In genomic region chr9:4574657-4575243, GRCh38 we compare ENCODE assay signal across 14 cellular contexts.
DNase-seq lines count a peak whose midpoint lies in the region; ATAC-seq and TF ChIP-seq lines count a peak whose summit lies in the region.
"Had no signal": no experiment of that assay in that cellular context is flagged by ENCODE, and none has a peak within 500 bp of the region (broad histone marks: within the 10 kb centered on the region; RNA-seq: fewer than 3 reads in every experiment).

No MANE protein-coding gene starts in this region.

- H4K91ac ChIP-seq in neuronal stem cell (ENCODE audit: low read depth, low read length, poor library complexity) = no peak overlapping the region

- WGBS in neuronal stem cell (ENCODE audit: extremely low coverage in 2 of 2, insufficient read length in 2 of 2, insufficient replicate concordance in 1 of 2), 2 donors = no CpG with 5 or more reads among the region's 7 CpGs

- H3K36me3 ChIP-seq in neuronal stem cell (replicated peaks in 1 of 2; ENCODE audit: control insufficient read depth in 2 of 2, insufficient read depth in 2 of 2, low read length in 2 of 2) = no peaks in the 10 kb centered on the region
- H3K36me3 ChIP-seq: cardiac muscle cell, left lung, neutrophil had no signal

- no peaks in the 10 kb centered on the region for H3K27me3 ChIP-seq in neuronal stem cell (ENCODE audit: control insufficient read depth in 3 of 3, insufficient read depth in 3 of 3, low read depth in 1 of 3, low read length in 3 of 3)
- H3K27me3 ChIP-seq: cardiac muscle cell, left lung had no signal

- peak; percentile 35 to 51 for DNase-seq in activated T-cell treated with anti-CD3 and anti-CD28 coated beads, Interleukin-2, amount 50 U/mL, for 48 hours
- DNase-seq in activated T-cell treated with anti-CD3 and anti-CD28 coated beads, Interleukin-2, amount 50 U/mL, for 1 hour = no peak
- DNase-seq in neuronal stem cell (ENCODE audit: low spot score) (no peak), omental fat pad (ENCODE audit: low spot score) (no peak)
- DNase-seq: activated effector memory CD4-positive, alpha-beta T cell treated with anti-CD3 and anti-CD28 coated beads, Interleukin-2, amount 50 U/mL, for 16 hours; left lung; NCI-H1436 treated with DMSO at 0.1 percent for 48 hours had no signal

- H2BK5ac ChIP-seq in neuronal stem cell (ENCODE audit: low read length) = no peak overlapping the region

- H3K4me2 ChIP-seq in neuronal stem cell (ENCODE audit: insufficient read depth, low read length, poor library complexity, severe bottlenecking) = no peak overlapping the region

- no peaks in the 10 kb centered on the region for H3K79me1 ChIP-seq in neuronal stem cell (ENCODE audit: low read depth, low read length)

- no peak overlapping the region for H3K23ac ChIP-seq in neuronal stem cell (ENCODE audit: low read depth, low read length, poor library complexity)

- peak overlapping the region; percentile 54 for H3K18ac ChIP-seq in neuronal stem cell (ENCODE audit: low read length)

- H3K4me3 ChIP-seq in neuronal stem cell (ENCODE audit: low read length in 2 of 2) = no peak overlapping the region
- H3K4me3 ChIP-seq: cardiac muscle cell, left lung had no signal

- no peaks in the 10 kb centered on the region for H3K4me1 ChIP-seq in neuronal stem cell (ENCODE audit: control insufficient read depth in 2 of 2, insufficient read depth in 1 of 2, low read depth in 1 of 2, low read length in 2 of 2)
- H3K4me1 ChIP-seq: left lung had no signal

- no peak for TF ChIP-seq CTCF in omental fat pad (IDR thresholded peaks at IDR 0.05)

- ATAC-seq in GM21381 (IDR thresholded peaks at IDR 0.05; ENCODE audit: unreplicated experiment) (peak; percentile 82), HG03457 (IDR thresholded peaks at IDR 0.05; ENCODE audit: unreplicated experiment) (peak; percentile 55), HG03175 (IDR thresholded peaks at IDR 0.05; ENCODE audit: unreplicated experiment) (no peak), GM21576 (IDR thresholded peaks at IDR 0.05; ENCODE audit: unreplicated experiment) (no peak), omental fat pad (ENCODE audit: low FRiP score) (no peak)
- ATAC-seq: left lung, SK-N-SH treated with all-trans-retinoic acid at 6 μM for 48 hours had no signal

- no peak overlapping the region for H2BK15ac ChIP-seq in neuronal stem cell (ENCODE audit: low read length)

- no peak overlapping the region for H2AFZ ChIP-seq in neuronal stem cell (ENCODE audit: low read length)

- H3K9ac ChIP-seq in neuronal stem cell (ENCODE audit: low read depth, low read length, poor library complexity) = peak overlapping the region; percentile 10

- H3K27ac ChIP-seq in neuronal stem cell (replicated peaks; ENCODE audit: low read length) = no peak overlapping the region
- H3K27ac ChIP-seq: left lung, neutrophil had no signal

- H3K14ac ChIP-seq in neuronal stem cell (ENCODE audit: low read length) = no peak overlapping the region

- H3K4ac ChIP-seq in neuronal stem cell (ENCODE audit: low read length) = no peak overlapping the region

- H2AK5ac ChIP-seq in neuronal stem cell (ENCODE audit: low read depth, low read length) = no peak overlapping the region

- no peak overlapping the region for H4K8ac ChIP-seq in neuronal stem cell (ENCODE audit: low read depth, low read length)

- no peak overlapping the region for H2BK120ac ChIP-seq in neuronal stem cell (ENCODE audit: low read depth, low read length)

- H3K9me3 ChIP-seq in neuronal stem cell (replicated peaks in 1 of 2; ENCODE audit: control insufficient read depth in 2 of 2, insufficient read depth in 1 of 2, low read depth in 1 of 2, low read length in 2 of 2) = no peaks in the 10 kb centered on the region
- H3K9me3 ChIP-seq: left lung, neutrophil had no signal

- no peak overlapping the region for H2BK12ac ChIP-seq in neuronal stem cell (ENCODE audit: low read length)

Comparison
In these comparisons a context has a peak if more than half of its experiments do, and no peak if none do; other contexts are left out.
1. DNase-seq: peak in activated T-cell treated with anti-CD3 and anti-CD28 coated beads, Interleukin-2, amount 50 U/mL, for 48 hours (2 of 2); none in activated T-cell treated with anti-CD3 and anti-CD28 coated beads, Interleukin-2, amount 50 U/mL, for 1 hour (single experiment), neuronal stem cell (single experiment) and omental fat pad (single experiment).
2. ATAC-seq: peak in GM21381 (single experiment) and HG03457 (single experiment); none in HG03175 (single experiment), GM21576 (single experiment) and omental fat pad (single experiment).